In genomic region chr15:45457215-45457614, GRCh38 we compare ENCODE assay signal across 8 cellular contexts.
DNase-seq lines count a peak whose midpoint lies in the region; ATAC-seq, FAIRE-seq and TF ChIP-seq lines count a peak whose summit lies in the region.

No MANE protein-coding gene starts in this region.

- H3K79me2 ChIP-seq in ACC112 (ENCODE audit: control insufficient read depth, insufficient read depth, low read length, unreplicated experiment), result no peaks in the 10 kb centered on the region

- no peaks in the 10 kb centered on the region for H3K9me3 Mint-ChIP-seq in activated T-helper 1 cell treated with anti-CD3 and anti-CD28 coated beads, Interleukin-12 subunit alpha, Interleukin-12 subunit beta, Interleukin-2, Interleukin-4 antibody, amounts not matched to agents 30 ng/mL and 10 ng/mL and 1 ng/mL, durations not matched to agents 14 hours and 24 hours and 36 hours

- peak; percentile 6 for ATAC-seq in GM21723 (IDR thresholded peaks at IDR 0.05; ENCODE audit: unreplicated experiment)

- WGBS in small intestine, 3 donors, result 24 to 29% (median 29%) methylated on average over 5 of the region's 5 CpGs
- WGBS in thyroid gland, 2 donors, result 22 to 30% methylated on average over 5 of the region's 5 CpGs

- intact Hi-C loops in activated T-helper 1 cell treated with anti-CD3 and anti-CD28 coated beads, Interleukin-12 subunit alpha, Interleukin-12 subunit beta, Interleukin-2, Interleukin-4 antibody, amounts not matched to agents 30 ng/mL and 10 ng/mL and 1 ng/mL, durations not matched to agents 14 hours and 24 hours and 36 hours (cut with micrococcal nuclease), result loop anchor here (1.0 to 10.0 kb wide), 6 partner anchors 27 to 1632 kb away; partner anchors contain the start of genes MFAP1 and WDR76
- intact Hi-C loops in thyroid gland (cut with DNase I), result loop anchor here (5.0 kb wide), 1 partner anchor 155 kb away; no protein-coding TSS in a partner anchor

- H3K27me3 ChIP-seq in ACC112 (ENCODE audit: insufficient read depth, low read length), result no peaks in the 10 kb centered on the region
- no peaks in the 10 kb centered on the region for H3K27me3 ChIP-seq in mucosa of rectum (ENCODE audit: control insufficient read depth in 2 of 2, insufficient read depth in 2 of 2, low read length in 2 of 2)
- no peaks in the 10 kb centered on the region for H3K27me3 ChIP-seq in small intestine (ENCODE audit: control insufficient read depth in 2 of 2, insufficient read depth in 2 of 2, low read length in 2 of 2)
- no peaks in the 10 kb centered on the region for H3K27me3 ChIP-seq in thyroid gland

- H2AFZ ChIP-seq in ACC112 (ENCODE audit: low read length, unreplicated experiment), result peak overlapping the region; percentile 99

- H3K27ac Mint-ChIP-seq in activated T-helper 1 cell treated with anti-CD3 and anti-CD28 coated beads, Interleukin-12 subunit alpha, Interleukin-12 subunit beta, Interleukin-2, Interleukin-4 antibody, amounts not matched to agents 30 ng/mL and 10 ng/mL and 1 ng/mL, durations not matched to agents 14 hours and 24 hours and 36 hours, result peak overlapping the region; percentile 91

- H3K4me1 Mint-ChIP-seq in activated T-helper 1 cell treated with anti-CD3 and anti-CD28 coated beads, Interleukin-12 subunit alpha, Interleukin-12 subunit beta, Interleukin-2, Interleukin-4 antibody, amounts not matched to agents 30 ng/mL and 10 ng/mL and 1 ng/mL, durations not matched to agents 14 hours and 24 hours and 36 hours (ENCODE audit: low read depth), result peaks cover 49% of the 10 kb centered on the region

- H3K9ac ChIP-seq in mucosa of rectum (ENCODE audit: low read depth in 1 of 2, low read length in 2 of 2), result peak overlapping the region in 1 of 2 donors; percentile 59

- no peaks in the 10 kb centered on the region for H3K36me3 Mint-ChIP-seq in activated T-helper 1 cell treated with anti-CD3 and anti-CD28 coated beads, Interleukin-12 subunit alpha, Interleukin-12 subunit beta, Interleukin-2, Interleukin-4 antibody, amounts not matched to agents 30 ng/mL and 10 ng/mL and 1 ng/mL, durations not matched to agents 14 hours and 24 hours and 36 hours (ENCODE audit: low read depth)

- peak overlapping the region; percentile 76 for H3K4me3 Mint-ChIP-seq in activated T-helper 1 cell treated with anti-CD3 and anti-CD28 coated beads, Interleukin-12 subunit alpha, Interleukin-12 subunit beta, Interleukin-2, Interleukin-4 antibody, amounts not matched to agents 30 ng/mL and 10 ng/mL and 1 ng/mL, durations not matched to agents 14 hours and 24 hours and 36 hours

- no peaks in the 10 kb centered on the region for H3K27me3 Mint-ChIP-seq in activated T-helper 1 cell treated with anti-CD3 and anti-CD28 coated beads, Interleukin-12 subunit alpha, Interleukin-12 subunit beta, Interleukin-2, Interleukin-4 antibody, amounts not matched to agents 30 ng/mL and 10 ng/mL and 1 ng/mL, durations not matched to agents 14 hours and 24 hours and 36 hours (ENCODE audit: insufficient read depth)

- H3K27ac ChIP-seq in ACC112 (ENCODE audit: low read depth, low read length) (peak overlapping the region; percentile 94), mucosa of rectum (ENCODE audit: low read depth in 2 of 2, low read length in 2 of 2) (peak overlapping the region; percentile 59 to 68), small intestine (ENCODE audit: low read depth in 1 of 2, low read length in 1 of 2) (peak overlapping the region in 1 of 2 donors; percentile 68), thyroid gland (peak overlapping the region in 1 of 3 donors; percentile 92)

- no peak for DNase-seq in activated T-helper 1 cell treated with anti-CD3 and anti-CD28 coated beads, Interleukin-12 subunit alpha, Interleukin-12 subunit beta, Interleukin-2, Interleukin-4 antibody, amounts not matched to agents 30 ng/mL and 10 ng/mL and 1 ng/mL, durations not matched to agents 14 hours and 24 hours and 36 hours (ENCODE audit: low spot score)
- DNase-seq in small intestine (no peak), NCI-H2107 (lab: John Stamatoyannopoulos, UW) (no peak), thyroid gland (no peak), iPS-NIHi11 (ENCODE audit: low spot score) (no peak)

- no peak for TF ChIP-seq CTCF in thyroid gland (IDR thresholded peaks at IDR 0.05)

- H3K9me3 ChIP-seq in mucosa of rectum (ENCODE audit: control insufficient read depth in 2 of 2, low read length in 2 of 2) (no peaks in the 10 kb centered on the region), small intestine (ENCODE audit: control insufficient read depth, low read depth) (no peaks in the 10 kb centered on the region), thyroid gland (no peaks in the 10 kb centered on the region)

- no peak for FAIRE-seq in small intestine (lab: Jason Lieb, UNC)

- H3K4me3 ChIP-seq in ACC112 (ENCODE audit: low read depth, low read length) (peak overlapping the region; percentile 23), mucosa of rectum (ENCODE audit: low read length in 2 of 2) (peak overlapping the region in 1 of 2 donors; percentile 73), small intestine (ENCODE audit: low read depth in 1 of 2, low read length in 2 of 2) (no peak overlapping the region), thyroid gland (replicated peaks in 1 of 3) (no peak overlapping the region)

- no peak for TF ChIP-seq POLR2A in thyroid gland (IDR thresholded peaks at IDR 0.05)

- no peaks in the 10 kb centered on the region for H3K36me3 ChIP-seq in ACC112 (ENCODE audit: insufficient read depth, low read length)
- peaks cover 9 to 11% of the 10 kb centered on the region in 2 donors for H3K36me3 ChIP-seq in mucosa of rectum (ENCODE audit: control insufficient read depth in 2 of 2, insufficient read depth in 2 of 2, low read length in 2 of 2)
- H3K36me3 ChIP-seq in small intestine (ENCODE audit: control insufficient read depth in 2 of 2, insufficient read depth in 2 of 2, low read length in 2 of 2), result no peaks in the 10 kb centered on the region
- no peaks in the 10 kb centered on the region for H3K36me3 ChIP-seq in thyroid gland

- H3K4me1 ChIP-seq in ACC112 (ENCODE audit: control insufficient read depth, insufficient read depth, low read length, unreplicated experiment) (peaks cover 30% of the 10 kb centered on the region), mucosa of rectum (ENCODE audit: control insufficient read depth in 2 of 2, insufficient read depth in 2 of 2, low read length in 2 of 2) (peaks cover 31 to 48% of the 10 kb centered on the region in 2 donors), small intestine (ENCODE audit: control insufficient read depth in 2 of 2, insufficient read depth in 1 of 2, low read depth in 1 of 2, low read length in 1 of 2) (peaks cover 0 to 9% of the 10 kb centered on the region in 2 donors), thyroid gland (no peaks in the 10 kb centered on the region)
